2 cellular contexts compared by ENCODE assay signal in the genomic region with DNA sequence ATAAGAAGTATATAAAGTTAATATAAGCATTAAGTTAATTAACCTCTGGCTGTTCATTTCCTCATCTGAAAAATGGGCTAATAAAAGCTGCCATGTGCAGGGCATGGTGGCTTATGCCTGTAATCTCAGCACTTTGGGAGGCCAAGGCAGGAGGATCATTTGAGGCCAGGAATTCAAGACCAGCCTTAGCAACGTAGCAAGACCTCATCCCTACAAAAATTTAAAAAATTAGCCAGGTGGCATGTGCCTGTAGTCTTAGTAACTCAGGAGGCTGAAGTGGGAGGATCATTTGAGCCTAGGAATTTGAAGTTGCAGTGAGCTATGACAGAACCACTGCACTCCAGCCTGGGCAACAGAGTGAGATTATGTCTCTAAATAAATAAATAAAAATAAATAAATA.
A peak's percentile ranks its signal among the peaks of the same experiment; 100 is the strongest.
TF ChIP-seq lines count a peak whose summit lies in the region.

No MANE protein-coding gene starts in this region.

TF ChIP-seq in HepG2, 621 proteins besides CTCF, POLR2A, EP300 and RAD21:
- TF ChIP-seq, protein P1, sequence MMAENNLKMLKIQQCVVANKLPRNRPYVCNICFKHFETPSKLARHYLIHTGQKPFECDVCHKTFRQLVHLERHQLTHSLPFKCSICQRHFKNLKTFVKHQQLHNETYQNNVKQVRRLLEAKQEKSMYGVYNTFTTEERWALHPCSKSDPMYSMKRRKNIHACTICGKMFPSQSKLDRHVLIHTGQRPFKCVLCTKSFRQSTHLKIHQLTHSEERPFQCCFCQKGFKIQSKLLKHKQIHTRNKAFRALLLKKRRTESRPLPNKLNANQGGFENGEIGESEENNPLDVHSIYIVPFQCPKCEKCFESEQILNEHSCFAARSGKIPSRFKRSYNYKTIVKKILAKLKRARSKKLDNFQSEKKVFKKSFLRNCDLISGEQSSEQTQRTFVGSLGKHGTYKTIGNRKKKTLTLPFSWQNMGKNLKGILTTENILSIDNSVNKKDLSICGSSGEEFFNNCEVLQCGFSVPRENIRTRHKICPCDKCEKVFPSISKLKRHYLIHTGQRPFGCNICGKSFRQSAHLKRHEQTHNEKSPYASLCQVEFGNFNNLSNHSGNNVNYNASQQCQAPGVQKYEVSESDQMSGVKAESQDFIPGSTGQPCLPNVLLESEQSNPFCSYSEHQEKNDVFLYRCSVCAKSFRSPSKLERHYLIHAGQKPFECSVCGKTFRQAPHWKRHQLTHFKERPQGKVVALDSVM (CRISPR knock-in tag; IDR thresholded peaks at IDR 0.05) = peak; percentile 71
- TF ChIP-seq SOX5 (CRISPR knock-in tag; IDR thresholded peaks at IDR 0.05; ENCODE audit: borderline replicate concordance) = no peak
- TF ChIP-seq ZNF24 (IDR thresholded peaks at IDR 0.05) = no peak
- peak; percentile 30; the same call in 1 of the 2 replicates for TF ChIP-seq ZNF629 (CRISPR knock-in tag; conservative IDR thresholded peaks at IDR 0.05)

TF ChIP-seq in K562, 482 proteins besides CTCF, POLR2A, EP300 and RAD21:
- TF ChIP-seq ZNF174 (CRISPR knock-in tag; IDR thresholded peaks at IDR 0.05) (no peak), ELF4 (CRISPR knock-in tag; IDR thresholded peaks at IDR 0.05) (no peak), RFX1 (IDR thresholded peaks at IDR 0.05) (no peak), HCFC1 (IDR thresholded peaks at IDR 0.05; ENCODE audit: low read depth, low read length) (no peak), CHD4 (IDR thresholded peaks at IDR 0.05; ENCODE audit: insufficient read depth, insufficient replicate concordance, low read depth, low read length, poor library complexity, severe bottlenecking) (no peak), GTF2A2 (tag; IDR thresholded peaks at IDR 0.05) (no peak), POLR2B (IDR thresholded peaks at IDR 0.05; ENCODE audit: low read depth, partially characterized antibody) (no peak), TAF7 (tag; IDR thresholded peaks at IDR 0.05) (no peak), ZNF282 (CRISPR knock-in tag; IDR thresholded peaks at IDR 0.05) (no peak), HDAC8 (tag; IDR thresholded peaks at IDR 0.05) (no peak), JUN (IDR thresholded peaks at IDR 0.05; ENCODE audit: borderline replicate concordance, low read depth, low read length) (no peak), JUN (CRISPR knock-in tag; IDR thresholded peaks at IDR 0.05; ENCODE audit: borderline replicate concordance) (no peak), ZZZ3 (IDR thresholded peaks at IDR 0.05) (no peak), KAT7 (CRISPR knock-in tag; IDR thresholded peaks at IDR 0.05; ENCODE audit: borderline replicate concordance) (no peak), ZC3H4 (CRISPR knock-in tag; IDR thresholded peaks at IDR 0.05; ENCODE audit: borderline replicate concordance) (no peak), NR2C2 (CRISPR knock-in tag; IDR thresholded peaks at IDR 0.05) (no peak), NR2C2 (tag; IDR thresholded peaks at IDR 0.05) (no peak)
- TF ChIP-seq, protein P2, sequence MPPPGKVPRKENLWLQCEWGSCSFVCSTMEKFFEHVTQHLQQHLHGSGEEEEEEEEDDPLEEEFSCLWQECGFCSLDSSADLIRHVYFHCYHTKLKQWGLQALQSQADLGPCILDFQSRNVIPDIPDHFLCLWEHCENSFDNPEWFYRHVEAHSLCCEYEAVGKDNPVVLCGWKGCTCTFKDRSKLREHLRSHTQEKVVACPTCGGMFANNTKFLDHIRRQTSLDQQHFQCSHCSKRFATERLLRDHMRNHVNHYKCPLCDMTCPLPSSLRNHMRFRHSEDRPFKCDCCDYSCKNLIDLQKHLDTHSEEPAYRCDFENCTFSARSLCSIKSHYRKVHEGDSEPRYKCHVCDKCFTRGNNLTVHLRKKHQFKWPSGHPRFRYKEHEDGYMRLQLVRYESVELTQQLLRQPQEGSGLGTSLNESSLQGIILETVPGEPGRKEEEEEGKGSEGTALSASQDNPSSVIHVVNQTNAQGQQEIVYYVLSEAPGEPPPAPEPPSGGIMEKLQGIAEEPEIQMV (tag; conservative IDR thresholded peaks at IDR 0.05; ENCODE audit: low read depth) = no peak
- TF ChIP-seq, protein P3, sequence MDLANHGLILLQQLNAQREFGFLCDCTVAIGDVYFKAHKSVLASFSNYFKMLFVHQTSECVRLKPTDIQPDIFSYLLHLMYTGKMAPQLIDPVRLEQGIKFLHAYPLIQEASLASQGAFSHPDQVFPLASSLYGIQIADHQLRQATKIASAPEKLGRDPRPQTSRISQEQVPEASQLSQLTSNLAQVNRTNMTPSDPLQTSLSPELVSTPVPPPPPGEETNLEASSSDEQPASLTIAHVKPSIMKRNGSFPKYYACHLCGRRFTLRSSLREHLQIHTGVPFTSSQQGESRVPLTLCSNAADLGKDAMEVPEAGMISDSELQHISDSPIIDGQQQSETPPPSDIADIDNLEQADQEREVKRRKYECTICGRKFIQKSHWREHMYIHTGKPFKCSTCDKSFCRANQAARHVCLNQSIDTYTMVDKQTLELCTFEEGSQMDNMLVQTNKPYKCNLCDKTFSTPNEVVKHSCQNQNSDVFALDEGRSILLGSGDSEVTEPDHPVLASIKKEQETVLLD (IDR thresholded peaks at IDR 0.05) = no peak
TF ChIP-seq in K562: peak in this region for 0.
